ENCODE assay signal across 25 cellular contexts in the genomic region with DNA sequence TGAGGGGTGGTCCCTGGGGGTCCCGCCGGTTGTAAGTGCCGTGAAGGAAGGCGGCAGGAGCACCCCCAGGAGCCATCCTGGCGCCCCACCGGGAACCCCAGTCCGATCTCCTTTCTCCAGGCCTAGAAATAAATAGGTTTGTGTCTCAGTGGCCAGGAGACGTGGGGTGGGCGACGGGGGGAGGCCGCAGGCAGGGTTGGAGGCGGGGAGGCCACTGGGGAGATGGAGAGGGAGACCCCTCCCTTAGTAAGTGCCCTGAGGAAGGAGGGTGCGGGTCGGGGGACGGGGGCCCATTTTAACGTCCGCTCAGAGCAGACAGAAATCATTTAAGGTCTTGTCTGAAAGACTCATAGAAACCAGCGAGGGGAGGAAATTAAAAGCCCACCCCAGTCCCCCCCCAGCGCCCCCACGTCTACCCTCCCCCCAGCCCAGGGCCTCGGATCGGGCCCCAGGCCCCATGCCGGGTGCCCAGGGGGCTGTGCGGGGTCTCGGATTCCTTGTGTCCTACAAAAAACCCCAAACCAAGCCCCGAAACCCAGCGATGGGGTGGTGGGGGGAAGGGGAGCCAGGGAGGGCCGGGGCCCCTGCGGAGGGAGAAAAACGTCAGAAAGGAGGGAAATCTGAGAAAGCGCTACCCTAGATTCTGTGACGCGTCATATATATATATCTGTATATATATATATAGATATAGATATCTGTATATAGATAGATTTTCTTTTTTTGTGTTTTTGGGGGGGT.
"Had no signal": no experiment of that assay in that cellular context is flagged by ENCODE, and none has a peak within 500 bp of the region (broad histone marks: within the 10 kb centered on the region; RNA-seq: fewer than 3 reads in every experiment).

No MANE protein-coding gene starts in this region.

- H3K27ac ChIP-seq: adrenal gland, body of pancreas, breast epithelium, SJCRH30 had no signal

- H3K36me3 ChIP-seq: breast epithelium had no signal

- H3K4me3 ChIP-seq: adrenal gland, body of pancreas, breast epithelium, SJCRH30, SK-N-MC had no signal

- H3K27ac Mint-ChIP-seq: activated CD4-positive, alpha-beta T cell treated with anti-CD3 and anti-CD28 coated beads, Interleukin-2, amount 10 ng/mL, durations not matched to agents 24 days and 14 days; activated T-helper 1 cell treated with anti-CD3 and anti-CD28 coated beads, Interleukin-12 subunit alpha, Interleukin-12 subunit beta, Interleukin-2, Interleukin-4 antibody, amounts not matched to agents 30 ng/mL and 10 ng/mL and 1 ng/mL, durations not matched to agents 14 hours and 24 hours and 36 hours; T-helper 2 cell treated with Interferon-gamma antibody and Interleukin-4, amounts not matched to agents 5 μg/mL and 100 μg/mL, for 36 hours had no signal

- H3K4me1 ChIP-seq: SJCRH30 had no signal

- H3K4me3 Mint-ChIP-seq: activated CD4-positive, alpha-beta T cell treated with anti-CD3 and anti-CD28 coated beads, Interleukin-2, amount 10 ng/mL, durations not matched to agents 24 days and 14 days; activated CD8-positive, alpha-beta T cell treated with anti-CD3 and anti-CD28 coated beads for 36 hours; activated naive CD4-positive, alpha-beta T cell treated with anti-CD3 and anti-CD28 coated beads for 36 hours; activated T-cell treated with anti-CD3 and anti-CD28 coated beads, Interleukin-2, amount 50 U/mL, for 24 hours; activated T-helper 1 cell treated with anti-CD3 and anti-CD28 coated beads, Interleukin-12 subunit alpha, Interleukin-12 subunit beta, Interleukin-2, Interleukin-4 antibody, amounts not matched to agents 30 ng/mL and 10 ng/mL and 1 ng/mL, durations not matched to agents 14 hours and 24 hours and 36 hours; T-helper 1 cell treated with Interleukin-12 subunit alpha and Interleukin-12 subunit beta and Interleukin-4 antibody, amounts not matched to agents 30 μg/mL and 1 μg/mL, for 36 hours; T-helper 2 cell treated with Interferon-gamma antibody and Interleukin-4, amounts not matched to agents 5 μg/mL and 100 μg/mL, for 36 hours had no signal

- H3K9me3 ChIP-seq: adrenal gland, body of pancreas, breast epithelium, SJCRH30 had no signal

- H3K27me3 ChIP-seq: adrenal gland, body of pancreas, breast epithelium, SJCRH30 had no signal

- DNase-seq: activated CD4-positive, alpha-beta T cell treated with anti-CD3 and anti-CD28 coated beads, Interleukin-2, amount 10 ng/mL, durations not matched to agents 24 days and 14 days; activated CD4-positive, alpha-beta T cell treated with anti-CD3 and anti-CD28 coated beads, Interleukin-2, amount 50 U/mL, for 4 hours; activated CD8-positive, alpha-beta T cell treated with anti-CD3 and anti-CD28 coated beads for 36 hours; activated gamma-delta T cell treated with Interleukin-2 at 50 U/mL for 16 hours; activated naive CD4-positive, alpha-beta T cell treated with anti-CD3 and anti-CD28 coated beads for 36 hours; activated T-cell treated with anti-CD3 and anti-CD28 coated beads, Interleukin-2, amount 50 U/mL, for 24 hours; MM.1S; MV-4-11; NCI-H1092; NCI-H1436 treated with DMSO at 0.1 percent for 48 hours; NCI-H1694 treated with DMSO at 0.1 percent for 48 hours; NCI-H2029; NCI-H345; NCI-H524 treated with DMSO at 0.1 percent for 48 hours; SHP77; SJCRH30 had no signal

- ATAC-seq: activated CD8-positive, alpha-beta T cell treated with anti-CD3 and anti-CD28 coated beads for 36 hours; activated naive CD4-positive, alpha-beta T cell treated with anti-CD3 and anti-CD28 coated beads, Interleukin-2, amount 50 U/mL, for 72 hours; body of pancreas; Panc1 had no signal

- H3K27me3 Mint-ChIP-seq: activated CD4-positive, alpha-beta T cell treated with anti-CD3 and anti-CD28 coated beads, Interleukin-2, amount 10 ng/mL, durations not matched to agents 24 days and 14 days; activated CD8-positive, alpha-beta T cell treated with anti-CD3 and anti-CD28 coated beads for 36 hours; activated T-cell treated with anti-CD3 and anti-CD28 coated beads, Interleukin-2, amount 50 U/mL, for 24 hours had no signal

- H3K9me3 Mint-ChIP-seq: activated CD4-positive, alpha-beta T cell treated with anti-CD3 and anti-CD28 coated beads, Interleukin-2, amount 10 ng/mL, durations not matched to agents 24 days and 14 days; activated CD8-positive, alpha-beta T cell treated with anti-CD3 and anti-CD28 coated beads for 36 hours; activated naive CD4-positive, alpha-beta T cell treated with anti-CD3 and anti-CD28 coated beads for 36 hours; activated naive CD4-positive, alpha-beta T cell treated with anti-CD3 and anti-CD28 coated beads, Interleukin-2, amount 50 U/mL, for 72 hours; activated T-cell treated with anti-CD3 and anti-CD28 coated beads, Interleukin-2, amount 50 U/mL, for 24 hours; activated T-helper 1 cell treated with anti-CD3 and anti-CD28 coated beads, Interleukin-12 subunit alpha, Interleukin-12 subunit beta, Interleukin-2, Interleukin-4 antibody, amounts not matched to agents 30 ng/mL and 10 ng/mL and 1 ng/mL, durations not matched to agents 14 hours and 24 hours and 36 hours; T-helper 1 cell treated with Interleukin-12 subunit alpha and Interleukin-12 subunit beta and Interleukin-4 antibody, amounts not matched to agents 30 μg/mL and 1 μg/mL, for 36 hours; T-helper 2 cell treated with Interferon-gamma antibody and Interleukin-4, amounts not matched to agents 5 μg/mL and 100 μg/mL, for 36 hours had no signal
